In genomic region chr13:50244913-50245574, GRCh38 we compare ENCODE assay signal across 7 cellular contexts.
DNase-seq lines count a peak whose midpoint lies in the region; ATAC-seq and TF ChIP-seq lines count a peak whose summit lies in the region.

No MANE protein-coding gene starts in this region.

- peak overlapping the region; percentile 40 to 52 (median 48) for H3K27ac ChIP-seq in right lobe of liver
- H3K27ac ChIP-seq in ascending aorta: peak overlapping the region in 1 of 2 donors; percentile 14

- TF ChIP-seq POLR2A in right lobe of liver (IDR thresholded peaks at IDR 0.05): no peak

- peaks cover 0 to 12% (median 4%) of the 10 kb centered on the region in 4 donors for H3K4me1 ChIP-seq in right lobe of liver
- no peaks in the 10 kb centered on the region for H3K4me1 ChIP-seq in ascending aorta

- peak; percentile 94 for ATAC-seq in GM18502 (IDR thresholded peaks at IDR 0.05; ENCODE audit: poor library complexity, unreplicated experiment)
- peak; percentile 90 for ATAC-seq in HG02571 (IDR thresholded peaks at IDR 0.05; ENCODE audit: unreplicated experiment)
- ATAC-seq in right lobe of liver: peak; percentile 94 to 98 (median 96)

- peak; percentile 34 for DNase-seq in NCI-H2196 (lab: John Stamatoyannopoulos, UW; ENCODE audit: unreplicated experiment)
- DNase-seq in activated gamma-delta T cell treated with anti-CD3 and anti-CD28 coated beads, Interleukin-2, amount 50 U/mL, for 16 hours (ENCODE audit: low read depth): peak; percentile 14
- DNase-seq in right lobe of liver: peak in 2 of 3 donors; percentile 44 to 57
- DNase-seq in ascending aorta (ENCODE audit: low spot score in 2 of 2): no peak
- no peak for DNase-seq in SKM-1 treated with dmso at 0.1 percent for 144 hours (lab: John Stamatoyannopoulos, UW; ENCODE audit: unreplicated experiment)

- H3K27me3 ChIP-seq in right lobe of liver (no peaks in the 10 kb centered on the region), ascending aorta (no peaks in the 10 kb centered on the region)

- H3K36me3 ChIP-seq in right lobe of liver (no peaks in the 10 kb centered on the region), ascending aorta (no peaks in the 10 kb centered on the region)

- whole genome bisulfite sequencing in right lobe of liver (ENCODE audit: insufficient coverage, low coverage, low lambda C conversion rate, missing lambda C conversion rate): 34% methylated on average over 5 of the region's 5 CpGs

- H3K4me3 ChIP-seq in right lobe of liver: no peak overlapping the region
- H3K4me3 ChIP-seq in ascending aorta: no peak overlapping the region

- TF ChIP-seq CTCF in right lobe of liver (IDR thresholded peaks at IDR 0.05) (no peak), ascending aorta (IDR thresholded peaks at IDR 0.05) (no peak)

- H3K9me3 ChIP-seq in right lobe of liver: no peaks in the 10 kb centered on the region
- H3K9me3 ChIP-seq in ascending aorta: no peaks in the 10 kb centered on the region

- intact Hi-C loops in right lobe of liver (cut with DNase I): no loop called here
- intact Hi-C loops in ascending aorta (cut with DNase I): no loop called here

Comparison
In these comparisons a context has a peak if more than half of its experiments do, and no peak if none do; other contexts are left out.
1. DNase-seq: peak in NCI-H2196 (single experiment), activated gamma-delta T cell treated with anti-CD3 and anti-CD28 coated beads, Interleukin-2, amount 50 U/mL, for 16 hours (single experiment) and right lobe of liver (2 of 3); none in ascending aorta (0 of 2) and SKM-1 treated with dmso at 0.1 percent for 144 hours (single experiment).
2. Peak in every context shown above with its lines, with median percentiles within 50 percentile points of each other: ATAC-seq.